In the genomic region with DNA sequence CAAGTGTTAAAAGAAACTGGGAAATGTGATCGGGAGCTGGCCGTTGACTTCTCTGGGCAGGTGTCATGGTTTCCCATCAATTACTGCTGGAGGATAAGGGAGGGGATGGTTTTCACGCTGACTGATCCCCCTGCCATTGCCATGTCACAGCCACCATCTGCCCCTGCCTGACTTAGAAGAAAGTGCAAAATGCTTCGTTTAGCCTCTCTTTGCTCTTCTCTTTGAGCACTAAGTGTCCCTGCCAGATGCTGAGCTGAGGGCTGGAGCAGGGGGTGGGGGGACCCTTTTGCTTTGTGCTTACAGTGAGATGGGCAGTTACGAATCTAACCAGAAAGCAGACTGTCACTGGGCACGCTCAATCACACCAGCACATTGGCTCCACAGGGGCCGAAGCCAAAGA, we compare ENCODE assay signal across 13 cellular contexts.
DNase-seq lines count a peak whose midpoint lies in the region; TF ChIP-seq lines count a peak whose summit lies in the region.
"Had no signal": no experiment of that assay in that cellular context is flagged by ENCODE, and none has a peak within 500 bp of the region (broad histone marks: within the 10 kb centered on the region; RNA-seq: fewer than 3 reads in every experiment).

No MANE protein-coding gene starts in this region.

- H3K4me1 ChIP-seq in adrenal gland (replicated peaks in 1 of 2), result no peaks in the 10 kb centered on the region

- H3K27me3 ChIP-seq in adrenal gland, result no peaks in the 10 kb centered on the region

- H3K9me3 Mint-ChIP-seq in type B pancreatic cell, result no peaks in the 10 kb centered on the region
- H3K9me3 Mint-ChIP-seq: CD4-positive, alpha-beta T cell had no signal

- DNase-seq in NCI-H82 (lab: John Stamatoyannopoulos, UW) (peak; percentile 71), NCI-H82 treated with DMSO at 0.1 percent for 48 hours (lab: John Stamatoyannopoulos, UW; ENCODE audit: unreplicated experiment) (no peak), NCI-H524 treated with DMSO at 0.1 percent for 48 hours (lab: John Stamatoyannopoulos, UW) (peak; percentile 93), islet precursor cell (peak; percentile 28), type B pancreatic cell (ENCODE audit: extremely low spot score, unreplicated experiment) (peak; percentile 29), adrenal gland (no peak)
- DNase-seq in activated CD4-positive, CD25-positive, alpha-beta regulatory T cell (lab: John Stamatoyannopoulos, UW), result no peak
- DNase-seq: C1 segment of cervical spinal cord; Calu3; CD4-positive, alpha-beta T cell; DND-41; GDM1 had no signal

- WGBS in adrenal gland, 4 donors, result 67 to 85% (median 75%) methylated on average over 6 to 7 of the region's 7 CpGs

- H3K27ac ChIP-seq in adrenal gland, result no peak overlapping the region

- intact Hi-C loops in adrenal gland (cut with DNase I), result no loop called here

- H3K27ac Mint-ChIP-seq in type B pancreatic cell, result no peak overlapping the region
- H3K27ac Mint-ChIP-seq: B cell; CD4-positive, alpha-beta T cell had no signal

- no peaks in the 10 kb centered on the region for H3K36me3 ChIP-seq in adrenal gland (replicated peaks in 1 of 2)

- H3K27me3 Mint-ChIP-seq in type B pancreatic cell, result no peaks in the 10 kb centered on the region
- H3K27me3 Mint-ChIP-seq: CD4-positive, alpha-beta T cell had no signal

- no peak for TF ChIP-seq POLR2A in adrenal gland (IDR thresholded peaks at IDR 0.05)

- no peak overlapping the region for H3K4me3 ChIP-seq in adrenal gland

- no peak overlapping the region for H3K4me3 Mint-ChIP-seq in type B pancreatic cell
- H3K4me3 Mint-ChIP-seq: B cell; CD4-positive, alpha-beta T cell had no signal

- H3K36me3 Mint-ChIP-seq in type B pancreatic cell, result no peaks in the 10 kb centered on the region

- H3K9me3 ChIP-seq in adrenal gland (replicated peaks in 1 of 3), result no peaks in the 10 kb centered on the region

- TF ChIP-seq CTCF in type B pancreatic cell (conservative IDR thresholded peaks at IDR 0.05) (no peak), adrenal gland (IDR thresholded peaks at IDR 0.05) (no peak)

- H3K4me1 Mint-ChIP-seq in type B pancreatic cell (ENCODE audit: unreplicated experiment), result peaks cover 13% of the 10 kb centered on the region
- H3K4me1 Mint-ChIP-seq: B cell had no signal

Comparison
In these comparisons a context has a peak if more than half of its experiments do, and no peak if none do; other contexts are left out.
1. DNase-seq: peak in NCI-H82 (single experiment), NCI-H524 treated with DMSO at 0.1 percent for 48 hours (single experiment), islet precursor cell (single experiment) and type B pancreatic cell (single experiment); none in NCI-H82 treated with DMSO at 0.1 percent for 48 hours (single experiment), adrenal gland (0 of 7) and activated CD4-positive, CD25-positive, alpha-beta regulatory T cell (0 of 4).